ENCODE assay signal across 11 cellular contexts in the genomic region with DNA sequence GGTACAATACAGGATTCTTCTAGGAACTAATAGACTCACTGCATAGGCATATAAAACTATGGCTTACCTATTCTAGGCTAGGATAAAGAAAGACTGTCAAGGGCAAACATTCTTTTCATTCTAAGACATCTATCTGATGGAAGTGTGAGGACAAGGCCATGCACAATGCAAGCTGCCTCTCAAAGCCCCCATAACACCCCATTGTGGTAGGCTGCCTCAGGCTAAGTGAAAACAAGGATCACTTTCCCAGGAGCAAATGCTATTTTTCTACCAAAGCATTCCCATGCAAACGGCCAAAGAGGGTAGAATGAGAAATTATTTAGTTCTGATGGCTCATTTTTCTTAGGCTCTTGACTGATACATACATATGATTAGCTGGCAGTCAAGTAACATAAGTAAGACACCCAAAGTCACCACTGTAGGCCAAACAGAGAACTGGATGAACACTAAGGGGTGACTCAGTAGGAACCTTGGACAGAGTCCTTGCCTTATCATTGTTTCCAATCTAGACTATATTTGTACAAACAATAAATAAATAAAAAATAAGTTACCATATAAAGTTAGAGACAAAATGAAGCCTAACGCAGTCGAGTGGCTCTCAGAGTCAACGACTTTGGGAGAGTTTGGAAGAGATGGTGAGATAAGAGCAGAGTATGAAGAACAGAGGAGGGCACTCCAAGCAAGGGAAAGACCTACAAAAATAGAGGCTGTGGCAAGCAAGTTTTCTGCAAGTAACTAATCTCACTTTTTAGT.
DNase-seq lines count a peak whose midpoint lies in the region; ATAC-seq, FAIRE-seq and TF ChIP-seq lines count a peak whose summit lies in the region.
"Had no signal": no experiment of that assay in that cellular context is flagged by ENCODE, and none has a peak within 500 bp of the region (broad histone marks: within the 10 kb centered on the region; RNA-seq: fewer than 3 reads in every experiment).

No MANE protein-coding gene starts in this region.

- peaks cover 8% of the 10 kb centered on the region; the same call in 1 of the 2 replicates for H3K36me3 ChIP-seq in DND-41 (ENCODE audit: insufficient read depth, low read length)
- no peaks in the 10 kb centered on the region for H3K36me3 ChIP-seq in bronchial epithelial cell (ENCODE audit: control insufficient read depth, insufficient read depth, low read length)

- in situ Hi-C loops in KBM-7 (cut with MboI; ENCODE audit: low pct_unique_long_range_greater_than_20kb, low sequenced_read_pairs) = loop anchor here (25.0 kb wide), 1 partner anchor 322 kb away; a partner anchor contains a TSS

- H4K20me1 ChIP-seq in DND-41 (ENCODE audit: insufficient read depth, low read length) = no peaks in the 10 kb centered on the region

- H2AFZ ChIP-seq in DND-41 (ENCODE audit: low read depth, low read length) = no peak overlapping the region

- DNase-seq in DND-41 (no peak), KBM-7 (peak; percentile 28), bronchial epithelial cell (ENCODE audit: low read depth) (peak; percentile 13), medulla oblongata (ENCODE audit: extremely low spot score) (peak; percentile 24), urothelium cell line (ENCODE audit: low spot score) (no peak), DMS153 treated with DMSO at 0.1 percent for 48 hours (lab: John Stamatoyannopoulos, UW; ENCODE audit: unreplicated experiment) (no peak), globus pallidus (ENCODE audit: low spot score) (no peak)
- DNase-seq: effector CD4-positive, alpha-beta T cell; NCI-H1092 treated with DMSO at 0.1 percent for 48 hours; NCI-H510A had no signal

- no peak overlapping the region for H3K9ac ChIP-seq in DND-41 (ENCODE audit: low read depth, low read length)

- no peak overlapping the region for H3K27ac ChIP-seq in DND-41 (ENCODE audit: low read length)

- H3K4me3 ChIP-seq in DND-41 (ENCODE audit: low read depth in 1 of 2, low read length in 2 of 2) (no peak overlapping the region), bronchial epithelial cell (ENCODE audit: low read depth, low read length) (no peak overlapping the region)

- ATAC-seq in DND-41 (ENCODE audit: insufficient read depth, low read depth) (no peak), HG02798 (IDR thresholded peaks at IDR 0.05; ENCODE audit: poor library complexity, unreplicated experiment) (no peak)

- no peaks in the 10 kb centered on the region for H3K27me3 ChIP-seq in DND-41 (ENCODE audit: insufficient read depth, low read length, poor library complexity)
- no peaks in the 10 kb centered on the region for H3K27me3 ChIP-seq in bronchial epithelial cell (ENCODE audit: control insufficient read depth, insufficient read depth, low read length)

- no peak overlapping the region for H3K4me2 ChIP-seq in DND-41 (ENCODE audit: insufficient read depth, low read length)

- no peaks in the 10 kb centered on the region for H3K9me3 ChIP-seq in DND-41 (ENCODE audit: insufficient read depth, low read length, severe bottlenecking)

- TF ChIP-seq CTCF in DND-41 (IDR thresholded peaks at IDR 0.05; ENCODE audit: borderline replicate concordance, extremely low read depth, low read length, poor library complexity, severe bottlenecking) = peak; percentile 9
- no peak for TF ChIP-seq CTCF in bronchial epithelial cell (IDR thresholded peaks at IDR 0.05; ENCODE audit: insufficient read depth, low read length, severe bottlenecking)

- H3K79me2 ChIP-seq in DND-41 (ENCODE audit: insufficient read depth, low read length) = no peaks in the 10 kb centered on the region

- H3K4me1 ChIP-seq in DND-41 (ENCODE audit: insufficient read depth, low read length) = no peaks in the 10 kb centered on the region

- no peak for FAIRE-seq in bronchial epithelial cell (lab: Jason Lieb, UNC)
- no peak for FAIRE-seq in urothelium cell line (lab: Jason Lieb, UNC)

Comparison
In these comparisons a context has a peak if more than half of its experiments do, and no peak if none do; other contexts are left out.
1. DNase-seq: peak in KBM-7 (single experiment), bronchial epithelial cell (single experiment) and medulla oblongata (single experiment); none in DND-41 (single experiment), urothelium cell line (single experiment), DMS153 treated with DMSO at 0.1 percent for 48 hours (single experiment) and globus pallidus (single experiment).